Comparison of ENCODE assay signal across 2 cellular contexts in genomic region chr6:75169689-75170088, GRCh38.
TF ChIP-seq lines count a peak whose summit lies in the region.

No MANE protein-coding gene starts in this region.

TF ChIP-seq in K562, 482 proteins besides CTCF, POLR2A, EP300 and RAD21:
- TF ChIP-seq ZBTB26 (CRISPR knock-in tag; IDR thresholded peaks at IDR 0.05): no peak
- TF ChIP-seq MAFF (IDR thresholded peaks at IDR 0.05; ENCODE audit: low read length): peak; percentile 51; the same call in 1 of the 2 replicates
- TF ChIP-seq MAFG (tag; conservative IDR thresholded peaks at IDR 0.05): peak; percentile 30; the same call in 1 of the 2 replicates
- peak; percentile 76 for TF ChIP-seq ZNF316 (IDR thresholded peaks at IDR 0.05)
- TF ChIP-seq MAFK (IDR thresholded peaks at IDR 0.05; ENCODE audit: low read length): peak; percentile 55; the same call in 1 of the 2 replicates
- peak; percentile 55 for TF ChIP-seq C11orf30 (IDR thresholded peaks at IDR 0.05; ENCODE audit: low read depth)
TF ChIP-seq in K562: peak in this region for 5.

TF ChIP-seq in endothelial cell of umbilical vein, 7 proteins besides CTCF, POLR2A, EP300 and RAD21:
- no peak for TF ChIP-seq EZH2 (IDR thresholded peaks at IDR 0.05; ENCODE audit: borderline replicate concordance, low read depth, low read length, severe bottlenecking)
- no peak for TF ChIP-seq FOS (IDR thresholded peaks at IDR 0.05; ENCODE audit: borderline replicate concordance, insufficient read depth, low read length)
- TF ChIP-seq POLR2AphosphoS5 (IDR thresholded peaks at IDR 0.05; ENCODE audit: insufficient read depth, low read depth, low read length): no peak
- no peak for TF ChIP-seq MYC (IDR thresholded peaks at IDR 0.05; ENCODE audit: low read depth, low read length)
- TF ChIP-seq JUN (IDR thresholded peaks at IDR 0.05; ENCODE audit: borderline replicate concordance, insufficient read depth, insufficient read length, low read depth): no peak
- no peak for TF ChIP-seq MAX (IDR thresholded peaks at IDR 0.05; ENCODE audit: insufficient read depth, insufficient read length)
- no peak for TF ChIP-seq GATA2 (IDR thresholded peaks at IDR 0.05; ENCODE audit: insufficient read depth, insufficient read length, low read depth, low read length)
